In genomic region chrX:18984381-18985185, GRCh38 we compare ENCODE assay signal across 8 cellular contexts.
DNase-seq lines count a peak whose midpoint lies in the region; ATAC-seq and TF ChIP-seq lines count a peak whose summit lies in the region.

No MANE protein-coding gene starts in this region.

- DNase-seq in GM19240 (ENCODE audit: insufficient read length, low spot score) (peak; percentile 61), NCI-H510A treated with DMSO at 0.1 percent for 48 hours (lab: John Stamatoyannopoulos, UW) (peak; percentile 76), choroid plexus epithelial cell (ENCODE audit: low read depth) (peak; percentile 67), left kidney (ENCODE audit: low read depth, low spot score) (peak; percentile 94)
- peak; percentile 84 to 86 for DNase-seq in activated CD4-positive, alpha-beta T cell treated with anti-CD3 and anti-CD28 coated beads for 4 hours
- peak; percentile 77 for DNase-seq in stimulated activated CD4-positive, alpha-beta T cell treated with anti-CD3 and anti-CD28 coated beads, Interleukin-2, amount 100 ng/mL, for 4 hours (ENCODE audit: low read depth)

- no peaks in the 10 kb centered on the region for H3K36me3 ChIP-seq in BLaER1

- H4K20me1 ChIP-seq in BLaER1: peaks cover 32% of the 10 kb centered on the region

- H3K4me1 ChIP-seq in BLaER1: peaks cover 35% of the 10 kb centered on the region

- H3K27me3 ChIP-seq in BLaER1: peaks cover 60% of the 10 kb centered on the region

- peak; percentile 57 for TF ChIP-seq CTCF in choroid plexus epithelial cell (conservative IDR thresholded peaks at IDR 0.05; ENCODE audit: low read depth, low read length)

- ATAC-seq in HG03442 (IDR thresholded peaks at IDR 0.05; ENCODE audit: unreplicated experiment): peak; percentile 80

- H3K4me3 ChIP-seq in BLaER1 (peak overlapping the region; percentile 75), choroid plexus epithelial cell (ENCODE audit: low read depth, low read length) (peak overlapping the region; percentile 69)

- peak overlapping the region; percentile 85 for H3K9ac ChIP-seq in BLaER1

- H3K27ac ChIP-seq in BLaER1: peak overlapping the region; percentile 90

- peaks cover 7% of the 10 kb centered on the region; the same call in 1 of the 2 replicates for H3K9me3 ChIP-seq in BLaER1

- H3K4me2 ChIP-seq in BLaER1: peak overlapping the region; percentile 61

Comparison
In these comparisons a context has a peak if more than half of its experiments do, and no peak if none do; other contexts are left out.
1. Peak in every context shown above with its lines: DNase-seq, ATAC-seq, H3K4me3 ChIP-seq and H3K27ac ChIP-seq.